Comparison of ENCODE assay signal across 22 cellular contexts in genomic region chr5:67235399-67236110, GRCh38. TPM values are rescaled to one million over a fixed set of nuclear protein-coding genes. Genes with fewer than 3 reads are reported as not detected.
A peak's percentile ranks its signal among the peaks of the same experiment; 100 is the strongest.
DNase-seq lines count a peak whose midpoint lies in the region; ATAC-seq and TF ChIP-seq lines count a peak whose summit lies in the region.
"Had no signal": no experiment of that assay in that cellular context is flagged by ENCODE, and none has a peak within 500 bp of the region (broad histone marks: within the 10 kb centered on the region; RNA-seq: fewer than 3 reads in every experiment).

No MANE protein-coding gene starts in this region.

- H3K27me3 ChIP-seq in BLaER1 treated with 17β-estradiol and CSF1 and Interleukin-3, amounts not matched to agents 10 nM and 100 nM, result no peaks in the 10 kb centered on the region
- H3K27me3 ChIP-seq in SJSA1 (replicated peaks), result no peaks in the 10 kb centered on the region
- H3K27me3 ChIP-seq in left lung, result no peaks in the 10 kb centered on the region
- H3K27me3 ChIP-seq in rectal smooth muscle tissue (ENCODE audit: control insufficient read depth, insufficient read depth, low read length), result no peaks in the 10 kb centered on the region
- H3K27me3 ChIP-seq in Karpas-422 (ENCODE audit: low read length), result no peaks in the 10 kb centered on the region
- H3K27me3 ChIP-seq: adrenal gland, MG63, right atrium auricular region had no signal

- no peak overlapping the region for H3K4me3 Mint-ChIP-seq in nephron progenitor cell
- H3K4me3 Mint-ChIP-seq: activated CD8-positive, alpha-beta T cell treated with anti-CD3 and anti-CD28 coated beads, Interleukin-2, amount 10 ng/mL, durations not matched to agents 7 days and 5 days; activated T-helper 17 cell treated with anti-CD3 and anti-CD28 coated beads, Interleukin-2, amount 50 U/mL, for 72 hours; central memory CD8-positive, alpha-beta T cell; natural killer cell treated with Interleukin-12 subunit alpha and Interleukin-12 subunit beta and Interleukin-15 and Interleukin-18, amount 100 ng/mL, for 72 hours had no signal

- peaks cover 5 to 13% (median 8%) of the 10 kb centered on the region in 10 experiments; a peak in 18 of 20 replicates for H3K4me1 ChIP-seq in BLaER1 treated with 17β-estradiol and CSF1 and Interleukin-3, amounts not matched to agents 10 nM and 100 nM
- H3K4me1 ChIP-seq in SJSA1 (replicated peaks), result peaks cover 77% of the 10 kb centered on the region
- H3K4me1 ChIP-seq in left lung, result peaks cover 4 to 19% of the 10 kb centered on the region in 2 donors
- H3K4me1 ChIP-seq in rectal smooth muscle tissue (ENCODE audit: control insufficient read depth, insufficient read depth, low read length), result peaks cover 25% of the 10 kb centered on the region
- no peaks in the 10 kb centered on the region for H3K4me1 ChIP-seq in Karpas-422 (ENCODE audit: low read length)

- peaks cover 37% of the 10 kb centered on the region for H3K4me1 Mint-ChIP-seq in nephron progenitor cell

- H3K79me2 ChIP-seq in Karpas-422 (ENCODE audit: low read length), result no peaks in the 10 kb centered on the region

- H3K4me2 ChIP-seq in BLaER1 treated with 17β-estradiol and CSF1 and Interleukin-3, amounts not matched to agents 10 nM and 100 nM, result peak overlapping the region in 8 of 11 experiments; percentile 51 to 84 (median 64); a peak in 13 of 22 replicates
- H3K4me2 ChIP-seq in Karpas-422 (ENCODE audit: low read depth, low read length, poor library complexity, severe bottlenecking), result no peak overlapping the region

- peaks cover 8% of the 10 kb centered on the region for H3K9me3 Mint-ChIP-seq in nephron progenitor cell
- H3K9me3 Mint-ChIP-seq: activated T-helper 17 cell treated with anti-CD3 and anti-CD28 coated beads, Interleukin-2, amount 50 U/mL, for 72 hours; central memory CD8-positive, alpha-beta T cell; natural killer cell treated with Interleukin-12 subunit alpha and Interleukin-12 subunit beta and Interleukin-15 and Interleukin-18, amount 100 ng/mL, for 72 hours had no signal

- intact Hi-C loops in left lung (cut with DNase I), result no loop called here

- H3K27ac Mint-ChIP-seq in nephron progenitor cell, result no peak overlapping the region
- H3K27ac Mint-ChIP-seq: activated CD8-positive, alpha-beta T cell treated with anti-CD3 and anti-CD28 coated beads, Interleukin-2, amount 10 ng/mL, durations not matched to agents 7 days and 5 days; activated T-helper 17 cell treated with anti-CD3 and anti-CD28 coated beads, Interleukin-2, amount 50 U/mL, for 72 hours; natural killer cell treated with Interleukin-12 subunit alpha and Interleukin-12 subunit beta and Interleukin-15 and Interleukin-18, amount 100 ng/mL, for 72 hours had no signal

- ATAC-seq in left lung, result peak; percentile 21
- ATAC-seq in HG03196 (IDR thresholded peaks at IDR 0.05; ENCODE audit: unreplicated experiment), result no peak
- ATAC-seq: activated CD8-positive, alpha-beta T cell treated with anti-CD3 and anti-CD28 coated beads, Interleukin-2, amount 10 ng/mL, durations not matched to agents 7 days and 5 days; activated T-helper 17 cell treated with anti-CD3 and anti-CD28 coated beads, Interleukin-2, amount 50 U/mL, for 72 hours; GM12878; natural killer cell treated with Interleukin-12 subunit alpha and Interleukin-12 subunit beta and Interleukin-15 and Interleukin-18, amount 100 ng/mL, for 72 hours had no signal

- no peaks in the 10 kb centered on the region for H3K36me3 ChIP-seq in BLaER1 treated with 17β-estradiol and CSF1 and Interleukin-3, amounts not matched to agents 10 nM and 100 nM
- H3K36me3 ChIP-seq in SJSA1 (no peaks in the 10 kb centered on the region), left lung (no peaks in the 10 kb centered on the region), rectal smooth muscle tissue (ENCODE audit: control insufficient read depth, insufficient read depth, low read length) (no peaks in the 10 kb centered on the region), Karpas-422 (ENCODE audit: insufficient read depth, low read length) (no peaks in the 10 kb centered on the region)
- H3K36me3 ChIP-seq: adrenal gland, MG63, right atrium auricular region had no signal

- no peaks in the 10 kb centered on the region for H3K9me2 ChIP-seq in Karpas-422 (replicated peaks; ENCODE audit: insufficient read depth, low read length)

- H3K9ac ChIP-seq in BLaER1 treated with 17β-estradiol and CSF1 and Interleukin-3, amounts not matched to agents 10 nM and 100 nM, result no peak overlapping the region
- H3K9ac ChIP-seq in rectal smooth muscle tissue (ENCODE audit: low read length), result no peak overlapping the region
- no peak overlapping the region for H3K9ac ChIP-seq in Karpas-422 (ENCODE audit: low read length)

- H4K20me1 ChIP-seq in BLaER1 treated with 17β-estradiol and CSF1 and Interleukin-3, amounts not matched to agents 10 nM and 100 nM, result no peaks in the 10 kb centered on the region
- no peaks in the 10 kb centered on the region for H4K20me1 ChIP-seq in Karpas-422 (ENCODE audit: insufficient read depth, low read depth, low read length)

- no peak overlapping the region for H3K4me3 ChIP-seq in BLaER1 treated with 17β-estradiol and CSF1 and Interleukin-3, amounts not matched to agents 10 nM and 100 nM
- H3K4me3 ChIP-seq in SJSA1, result no peak overlapping the region
- H3K4me3 ChIP-seq in left lung, result no peak overlapping the region
- H3K4me3 ChIP-seq in rectal smooth muscle tissue (ENCODE audit: low read length), result no peak overlapping the region
- no peak overlapping the region for H3K4me3 ChIP-seq in Karpas-422 (ENCODE audit: low read length)
- H3K4me3 ChIP-seq: GM12878, MG63 had no signal

- H3K27ac ChIP-seq in BLaER1 treated with 17β-estradiol and CSF1 and Interleukin-3, amounts not matched to agents 10 nM and 100 nM, result no peak overlapping the region
- peak overlapping the region; percentile 83 for H3K27ac ChIP-seq in SJSA1
- peak overlapping the region; percentile 66 to 71 for H3K27ac ChIP-seq in left lung
- peak overlapping the region; percentile 44 for H3K27ac ChIP-seq in rectal smooth muscle tissue (ENCODE audit: low read depth, low read length)
- H3K27ac ChIP-seq in Karpas-422 (ENCODE audit: low read length), result no peak overlapping the region

- peaks cover 5% of the 10 kb centered on the region for H3K27me3 Mint-ChIP-seq in nephron progenitor cell (ENCODE audit: low read depth, poor library complexity)
- H3K27me3 Mint-ChIP-seq: activated T-helper 17 cell treated with anti-CD3 and anti-CD28 coated beads, Interleukin-2, amount 50 U/mL, for 72 hours had no signal

- no peak overlapping the region for H2AFZ ChIP-seq in Karpas-422 (ENCODE audit: low read length)

- H3K36me3 Mint-ChIP-seq in nephron progenitor cell (ENCODE audit: low read depth), result peaks cover 6% of the 10 kb centered on the region
- H3K36me3 Mint-ChIP-seq: natural killer cell treated with Interleukin-12 subunit alpha and Interleukin-12 subunit beta and Interleukin-15 and Interleukin-18, amount 100 ng/mL, for 72 hours had no signal

- TF ChIP-seq CTCF in left lung (IDR thresholded peaks at IDR 0.05) (no peak), nephron progenitor cell (IDR thresholded peaks at IDR 0.05) (no peak)

- no peaks in the 10 kb centered on the region for H3K9me3 ChIP-seq in BLaER1 treated with 17β-estradiol and CSF1 and Interleukin-3, amounts not matched to agents 10 nM and 100 nM (replicated peaks in 1 of 11)
- H3K9me3 ChIP-seq in SJSA1 (replicated peaks) (no peaks in the 10 kb centered on the region), left lung (no peaks in the 10 kb centered on the region), Karpas-422 (ENCODE audit: low read length) (no peaks in the 10 kb centered on the region)
- H3K9me3 ChIP-seq: adrenal gland, right atrium auricular region had no signal

- DNase-seq in SJSA1 (ENCODE audit: low read depth in 1 of 2, low spot score in 2 of 2), result peak; percentile 57 to 63
- no peak for DNase-seq in left lung
- no peak for DNase-seq in Karpas-422
- DNase-seq in nephron progenitor cell, result no peak
- DNase-seq in T-helper 2 cell, result no peak
- DNase-seq: activated CD8-positive, alpha-beta T cell treated with anti-CD3 and anti-CD28 coated beads, Interleukin-2, amount 10 ng/mL, durations not matched to agents 7 days and 5 days; effector memory CD4-positive, alpha-beta T cell; left colon; NCI-H187 treated with DMSO at 0.1 percent for 48 hours; SHP77 treated with DMSO at 0.1 percent for 48 hours; stimulated activated CD4-positive, alpha-beta T cell treated with anti-CD3 and anti-CD28 coated beads, Interleukin-1b, Interleukin-23, amount 100 ng/mL, for 48 hours had no signal

RNA-seq across cellular contexts. Expression of gene CD180, which starts 39.0 kb away (rescaled TPM):
- not detected in 2 replicates for total RNA-seq in SJSA1 (2014; rRNA removed; shearing (Covaris generic))
- total RNA-seq in left lung, result 1 to 10 TPM; 3.1 to 9.4 TPM
- 38.0 and 90.7 TPM in 2 replicates for total RNA-seq in Karpas-422 (2014; rRNA removed; shearing (Covaris generic); ENCODE audit: low replicate concordance)
- total RNA-seq: activated CD8-positive, alpha-beta T cell treated with anti-CD3 and anti-CD28 coated beads, Interleukin-2, amount 10 ng/mL, durations not matched to agents 7 days and 5 days; NCI-H460 had no signal

Comparison
In these comparisons a context has a peak if more than half of its experiments do, and no peak if none do; other contexts are left out.
1. H3K27ac ChIP-seq: peak in SJSA1 (single experiment), left lung (2 of 2) and rectal smooth muscle tissue (single experiment); none in BLaER1 treated with 17β-estradiol and CSF1 and Interleukin-3, amounts not matched to agents 10 nM and 100 nM (0 of 11) and Karpas-422 (single experiment).
2. DNase-seq: peak in SJSA1 (2 of 2); none in left lung (0 of 2), Karpas-422 (single experiment), nephron progenitor cell (single experiment) and T-helper 2 cell (0 of 5).